Comparison of ENCODE assay signal across 16 cellular contexts in the genomic region with DNA sequence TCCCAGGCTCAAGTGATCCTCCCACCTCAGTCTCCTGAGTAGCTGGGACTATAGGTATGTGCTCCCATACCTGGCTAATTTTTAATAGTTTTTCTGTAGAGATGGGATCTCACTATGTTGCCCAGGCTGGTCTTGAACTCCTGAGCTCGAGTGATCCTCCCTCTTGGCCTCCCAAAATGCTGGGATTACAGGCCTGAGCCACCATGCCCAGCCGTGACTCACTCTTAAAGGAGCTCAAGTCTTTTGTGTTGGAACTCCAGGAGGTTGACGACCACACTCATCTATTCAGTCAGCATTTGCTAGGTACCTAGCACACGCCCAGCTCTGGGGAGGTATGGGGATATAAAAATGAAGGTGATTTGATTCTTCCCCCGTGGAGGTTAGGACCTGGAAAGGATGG.
DNase-seq lines count a peak whose midpoint lies in the region; ATAC-seq and TF ChIP-seq lines count a peak whose summit lies in the region.
"Had no signal": no experiment of that assay in that cellular context is flagged by ENCODE, and none has a peak within 500 bp of the region (broad histone marks: within the 10 kb centered on the region; RNA-seq: fewer than 3 reads in every experiment).

No MANE protein-coding gene starts in this region.

- H3K36me3 ChIP-seq in Panc1 (ENCODE audit: control insufficient read depth, insufficient read depth, low read length): no peaks in the 10 kb centered on the region
- H3K36me3 ChIP-seq in effector memory CD4-positive, alpha-beta T cell (ENCODE audit: control insufficient read depth, insufficient read depth, low read length): no peaks in the 10 kb centered on the region

- H3K4me3 Mint-ChIP-seq in activated T-cell treated with anti-CD3 and anti-CD28 coated beads, Interleukin-2, amount 50 U/mL, for 24 hours: no peak overlapping the region
- H3K4me3 Mint-ChIP-seq in stimulated activated memory B cell treated with anti-CD40 and anti-IgM and Interleukin-4, amounts not matched to agents 10 μg/mL and 1 μg/mL and 100 μg/mL, for 72 hours: peak overlapping the region; percentile 51

- DNase-seq in activated T-cell treated with anti-CD3 and anti-CD28 coated beads, Interleukin-2, amount 50 U/mL, for 24 hours: no peak
- no peak for DNase-seq in activated T-cell treated with anti-CD3 and anti-CD28 coated beads, Interleukin-2, amount 50 U/mL, for 1 hour
- no peak for DNase-seq in Panc1 (ENCODE audit: low read depth, low spot score)
- DNase-seq in effector memory CD4-positive, alpha-beta T cell: no peak
- no peak for DNase-seq in mucosa of gallbladder (ENCODE audit: low spot score)
- DNase-seq: ACHN, DMS153, NCI-H2029 treated with DMSO at 0.1 percent for 48 hours, nucleus accumbens, SHP77 treated with DMSO at 0.1 percent for 48 hours had no signal

- peak overlapping the region; percentile 72 for H3K27ac Mint-ChIP-seq in activated T-cell treated with anti-CD3 and anti-CD28 coated beads, Interleukin-2, amount 50 U/mL, for 24 hours
- H3K27ac Mint-ChIP-seq in stimulated activated memory B cell treated with anti-CD40 and anti-IgM and Interleukin-4, amounts not matched to agents 10 μg/mL and 1 μg/mL and 100 μg/mL, for 72 hours: peak overlapping the region; percentile 51

- in situ Hi-C loops in Panc1 (cut with HindIII; ENCODE audit: low pct_unique_long_range_greater_than_20kb, low sequenced_read_pairs): no loop called here

- CTCF ChIA-PET in Panc1 (lab: Charles Lee): no interaction called here

- intact Hi-C loops in Panc1 (cut with micrococcal nuclease; ENCODE audit: unreplicated experiment): no loop called here

- peaks cover 9% of the 10 kb centered on the region for H3K36me3 Mint-ChIP-seq in activated T-cell treated with anti-CD3 and anti-CD28 coated beads, Interleukin-2, amount 50 U/mL, for 24 hours (ENCODE audit: low read depth)
- H3K36me3 Mint-ChIP-seq in stimulated activated memory B cell treated with anti-CD40 and anti-IgM and Interleukin-4, amounts not matched to agents 10 μg/mL and 1 μg/mL and 100 μg/mL, for 72 hours: peaks cover 18% of the 10 kb centered on the region

- peak overlapping the region; percentile 13 for H3K27ac ChIP-seq in Panc1 (ENCODE audit: low read length)
- H3K27ac ChIP-seq in effector memory CD4-positive, alpha-beta T cell (ENCODE audit: insufficient read depth, low read length, poor library complexity, severe bottlenecking): peak overlapping the region; percentile 60
- H3K27ac ChIP-seq: hepatocyte had no signal

- no peak for TF ChIP-seq CTCF in Panc1 (IDR thresholded peaks at IDR 0.05)

- ATAC-seq in Panc1 (no peak), GM19395 (IDR thresholded peaks at IDR 0.05; ENCODE audit: unreplicated experiment) (no peak), HG03378 (IDR thresholded peaks at IDR 0.05; ENCODE audit: unreplicated experiment) (no peak)
- no peak for ATAC-seq in stimulated activated memory B cell treated with anti-CD40 and anti-IgM and Interleukin-4, amounts not matched to agents 10 μg/mL and 1 μg/mL and 100 μg/mL, for 72 hours
- ATAC-seq: esophagus mucosa had no signal

- peaks cover 4% of the 10 kb centered on the region for H3K9me3 Mint-ChIP-seq in activated T-cell treated with anti-CD3 and anti-CD28 coated beads, Interleukin-2, amount 50 U/mL, for 24 hours
- peaks cover 3% of the 10 kb centered on the region for H3K9me3 Mint-ChIP-seq in stimulated activated memory B cell treated with anti-CD40 and anti-IgM and Interleukin-4, amounts not matched to agents 10 μg/mL and 1 μg/mL and 100 μg/mL, for 72 hours

- BruUV-seq in Panc1 (replicated peaks; lab: Mats Ljungman, UMichigan): no TSS peak

- no peaks in the 10 kb centered on the region for H3K27me3 ChIP-seq in Panc1 (ENCODE audit: control insufficient read depth, insufficient read depth, low read length)
- no peaks in the 10 kb centered on the region for H3K27me3 ChIP-seq in effector memory CD4-positive, alpha-beta T cell (replicated peaks; ENCODE audit: control insufficient read depth, insufficient read depth, low read length, poor library complexity, severe bottlenecking)
- H3K27me3 ChIP-seq: hepatocyte had no signal

- no peaks in the 10 kb centered on the region for H3K9me3 ChIP-seq in Panc1 (ENCODE audit: control insufficient read depth, insufficient read depth, low read depth, low read length)
- H3K9me3 ChIP-seq in effector memory CD4-positive, alpha-beta T cell (ENCODE audit: control insufficient read depth, low read length): no peaks in the 10 kb centered on the region

- H3K4me1 ChIP-seq in Panc1 (ENCODE audit: control insufficient read depth, insufficient read depth, low read length): peaks cover 56% of the 10 kb centered on the region
- peaks cover 54% of the 10 kb centered on the region for H3K4me1 ChIP-seq in effector memory CD4-positive, alpha-beta T cell (ENCODE audit: control insufficient read depth, insufficient read depth, low read length, poor library complexity, severe bottlenecking)

- H3K4me3 ChIP-seq in Panc1 (ENCODE audit: low read depth in 2 of 2, low read length in 2 of 2): no peak overlapping the region
- no peak overlapping the region for H3K4me3 ChIP-seq in effector memory CD4-positive, alpha-beta T cell (ENCODE audit: insufficient read depth, low read depth, low read length, poor library complexity, severe bottlenecking)
- H3K4me3 ChIP-seq: hepatocyte, smooth muscle cell had no signal

- POLR2A ChIA-PET in Panc1 (lab: Charles Lee): no interaction called here

- H3K27me3 Mint-ChIP-seq in activated T-cell treated with anti-CD3 and anti-CD28 coated beads, Interleukin-2, amount 50 U/mL, for 24 hours: no peaks in the 10 kb centered on the region
- H3K27me3 Mint-ChIP-seq in stimulated activated memory B cell treated with anti-CD40 and anti-IgM and Interleukin-4, amounts not matched to agents 10 μg/mL and 1 μg/mL and 100 μg/mL, for 72 hours: no peaks in the 10 kb centered on the region

- peaks cover 87% of the 10 kb centered on the region for H3K4me1 Mint-ChIP-seq in activated T-cell treated with anti-CD3 and anti-CD28 coated beads, Interleukin-2, amount 50 U/mL, for 24 hours (ENCODE audit: low read depth)
- peaks cover 94% of the 10 kb centered on the region for H3K4me1 Mint-ChIP-seq in stimulated activated memory B cell treated with anti-CD40 and anti-IgM and Interleukin-4, amounts not matched to agents 10 μg/mL and 1 μg/mL and 100 μg/mL, for 72 hours
